8 cellular contexts compared by ENCODE assay signal in genomic region chrX:132218100-132218807, GRCh38. TPM values are rescaled to one million over a fixed set of nuclear protein-coding genes. Genes with fewer than 3 reads are reported as not detected.
DNase-seq lines count a peak whose midpoint lies in the region; ATAC-seq, FAIRE-seq and TF ChIP-seq lines count a peak whose summit lies in the region.

No MANE protein-coding gene starts in this region.

- no peaks in the 10 kb centered on the region for H3K9me3 Mint-ChIP-seq in T-cell

- H3K4me1 Mint-ChIP-seq in T-cell, result peaks cover 25 to 36% (median 36%) of the 10 kb centered on the region in 3 donors

- no peaks in the 10 kb centered on the region for H3K36me3 ChIP-seq in uterus

- no peak for TF ChIP-seq CTCF in uterus (IDR thresholded peaks at IDR 0.05)

- H3K27me3 ChIP-seq in right cardiac atrium (ENCODE audit: control insufficient read depth, insufficient read depth) (no peaks in the 10 kb centered on the region), uterus (no peaks in the 10 kb centered on the region)

- FAIRE-seq in GM12892 (lab: Jason Lieb, UNC), result peak; percentile 14

- DNase-seq in GM12892 (ENCODE audit: insufficient read length), result peak; percentile 61
- DNase-seq in NCI-H1417 treated with DMSO at 0.1 percent for 48 hours (lab: John Stamatoyannopoulos, UW), result peak; percentile 17
- peak; percentile 40 to 83 (median 76) for DNase-seq in T-cell
- peak; percentile 81 for DNase-seq in amniotic epithelial cell (ENCODE audit: low read depth)
- DNase-seq in right cardiac atrium, result peak; percentile 87 to 93 (median 93)
- peak; percentile 36 for DNase-seq in pulmonary artery endothelial cell (ENCODE audit: low read depth, low spot score)
- peak; percentile 82 to 84 for DNase-seq in uterus

- ATAC-seq in HG02798 (IDR thresholded peaks at IDR 0.05; ENCODE audit: poor library complexity, unreplicated experiment) (peak; percentile 73), T-cell (replicated peaks in 1 of 4) (peak; percentile 62 to 67 (median 65)), right cardiac atrium (peak; percentile 95 to 96)

- H3K4me1 ChIP-seq in right cardiac atrium (ENCODE audit: control insufficient read depth, insufficient read depth, low read length), result no peaks in the 10 kb centered on the region
- no peaks in the 10 kb centered on the region for H3K4me1 ChIP-seq in uterus

- TF ChIP-seq POLR2A in GM12892 (IDR thresholded peaks at IDR 0.05; ENCODE audit: low read depth, low read length), result no peak
- TF ChIP-seq POLR2A in uterus (IDR thresholded peaks at IDR 0.05), result peak in 1 of 2 donors; percentile 61

- peaks cover 10% of the 10 kb centered on the region for H3K36me3 Mint-ChIP-seq in T-cell

- intact Hi-C loops in right cardiac atrium (cut with DNase I) (loop anchor here in 1 of 4 donors (10.0 kb wide), 1 partner anchor 123 kb away; no protein-coding TSS in a partner anchor), uterus (cut with DNase I; ENCODE audit: low total_unique reads) (no loop called here)

- H3K9me3 ChIP-seq in right cardiac atrium (ENCODE audit: control insufficient read depth, low read length) (no peaks in the 10 kb centered on the region), uterus (no peaks in the 10 kb centered on the region)

- H3K4me3 Mint-ChIP-seq in T-cell, result peak overlapping the region; percentile 82 to 87 (median 83)

- peak overlapping the region; percentile 89 to 94 for H3K27ac Mint-ChIP-seq in T-cell

- H3K27me3 Mint-ChIP-seq in T-cell, result peaks cover 0 to 12% of the 10 kb centered on the region in 2 donors

- CTCF ChIA-PET in T-cell (lab: Charles Lee), result interaction anchor here (1.0 to 2.9 kb wide), 3 partner anchors 12 to 373 kb away, joined by 3 to 30 read pairs (median 3); no protein-coding TSS in a partner anchor

- H3K4me3 ChIP-seq in right cardiac atrium (ENCODE audit: low read length) (peak overlapping the region; percentile 98), uterus (peak overlapping the region; percentile 64 to 74)

- peak overlapping the region; percentile 99 for H3K27ac ChIP-seq in right cardiac atrium (ENCODE audit: low read length)
- H3K27ac ChIP-seq in uterus, result peak overlapping the region; percentile 89 to 99

- POLR2A ChIA-PET in T-cell (lab: Charles Lee), result interaction anchor here (0.6 to 1.6 kb wide), 4 partner anchors 10 to 391 kb away, joined by 3 to 6 read pairs (median 4); no protein-coding TSS in a partner anchor

- WGBS in right cardiac atrium, result under 1% methylated on average over 45 of the region's 45 CpGs

RNA-seq across cellular contexts. Expression of gene RAP2C, which starts 1.0 kb away (rescaled TPM):
- polyA plus RNA-seq in GM12892 (2012; ENCODE audit: missing spikeins), result 24.1 TPM
- total RNA-seq in T-cell (10 to 100 TPM; 22.5 to 43.0 (median 26.8) TPM), right cardiac atrium (10 to 100 TPM; 18.1 to 25.0 (median 20.9) TPM), pulmonary artery endothelial cell (15.5 and 20.7 TPM in 2 replicates), uterus (100 to 1,000 TPM in 2 of 4 donors, 10 to 100 TPM in 2; 68.6 to 146 (median 111) TPM)
- 9.8 TPM for polyA plus RNA-seq in right cardiac atrium

Comparison
In these comparisons a context has a peak if more than half of its experiments do, and no peak if none do; other contexts are left out.
1. Peak in every context shown above with its lines: DNase-seq, ATAC-seq, H3K4me3 ChIP-seq and H3K27ac ChIP-seq.
2. DNase-seq: peak in every context shown above with its lines; median percentile 93 in right cardiac atrium; 83 in uterus; 81 in amniotic epithelial cell; 76 in T-cell; 61 in GM12892; 36 in pulmonary artery endothelial cell; 17 in NCI-H1417 treated with DMSO at 0.1 percent for 48 hours.